Comparison of ENCODE assay signal across 18 cellular contexts in genomic region chr1:2163205-2163604, GRCh38. TPM values are rescaled to one million over a fixed set of nuclear protein-coding genes. Genes with fewer than 3 reads are reported as not detected.
DNase-seq lines count a peak whose midpoint lies in the region; ATAC-seq and TF ChIP-seq lines count a peak whose summit lies in the region.
"Had no signal": no experiment of that assay in that cellular context is flagged by ENCODE, and none has a peak within 500 bp of the region (broad histone marks: within the 10 kb centered on the region; RNA-seq: fewer than 3 reads in every experiment).

No MANE protein-coding gene starts in this region.

- DNase-seq in BE2C: no peak
- DNase-seq in ELF-1 (ENCODE audit: low read depth, low spot score): peak; percentile 36
- peak; percentile 43 for DNase-seq in WERI-Rb-1
- no peak for DNase-seq in fibroblast of villous mesenchyme (ENCODE audit: low read depth)
- no peak for DNase-seq in dorsolateral prefrontal cortex
- no peak for DNase-seq in G401 (ENCODE audit: low spot score)
- no peak for DNase-seq in HuH-7 (ENCODE audit: low spot score)
- DNase-seq: activated CD4-positive, alpha-beta T cell treated with anti-CD3 and anti-CD28 coated beads, Interleukin-2, amount 50 U/mL, for 48 hours; caudate nucleus; effector CD4-positive, alpha-beta T cell; heart left ventricle; mesenchymal stem cell; NCI-H187 treated with DMSO at 0.1 percent for 48 hours; NCI-H345; spleen; SW 1271 had no signal

- no peak overlapping the region for H3K27ac ChIP-seq in WERI-Rb-1
- H3K27ac ChIP-seq in dorsolateral prefrontal cortex: peak overlapping the region in 1 of 59 donors; percentile 14
- H3K27ac ChIP-seq: heart left ventricle, spleen, suprapubic skin had no signal

- intact Hi-C loops in dorsolateral prefrontal cortex (cut with DNase I): no loop called here

- no peak overlapping the region for H3K4me3 ChIP-seq in BE2C (ENCODE audit: low read depth, low read length)
- H3K4me3 ChIP-seq in WERI-Rb-1 (ENCODE audit: low read depth, low read length): no peak overlapping the region
- H3K4me3 ChIP-seq in fibroblast of villous mesenchyme (ENCODE audit: low read depth, low read length): no peak overlapping the region
- no peak overlapping the region for H3K4me3 ChIP-seq in dorsolateral prefrontal cortex
- H3K4me3 ChIP-seq: heart left ventricle, spleen, suprapubic skin had no signal

- ATAC-seq in GM21447 (IDR thresholded peaks at IDR 0.05; ENCODE audit: unreplicated experiment): no peak

- H3K4me1 ChIP-seq in BE2C: no peaks in the 10 kb centered on the region
- H3K4me1 ChIP-seq: suprapubic skin had no signal

- no peaks in the 10 kb centered on the region; the same call in 1 of the 2 replicates for H3K9me3 ChIP-seq in BE2C
- H3K9me3 ChIP-seq in WERI-Rb-1 (ENCODE audit: severe bottlenecking): no peaks in the 10 kb centered on the region
- H3K9me3 ChIP-seq: heart left ventricle, suprapubic skin had no signal

- TF ChIP-seq CTCF in BE2C (IDR thresholded peaks at IDR 0.05; ENCODE audit: low read depth, low read length) (peak; percentile 26), WERI-Rb-1 (IDR thresholded peaks at IDR 0.05; ENCODE audit: low read depth, low read length) (peak; percentile 46; the same call in 1 of the 2 replicates), fibroblast of villous mesenchyme (IDR thresholded peaks at IDR 0.05; ENCODE audit: insufficient read depth, low read depth, low read length) (peak; percentile 19), dorsolateral prefrontal cortex (IDR thresholded peaks at IDR 0.05 in 54 of 56, conservative IDR thresholded peaks at IDR 0.05 in 2 of 56; ENCODE audit: low read depth in 1 of 56, partially characterized antibody in 56 of 56) (no peak)

- H3K27me3 ChIP-seq in BE2C (no peaks in the 10 kb centered on the region), WERI-Rb-1 (ENCODE audit: insufficient read depth, low read depth, severe bottlenecking) (no peaks in the 10 kb centered on the region), dorsolateral prefrontal cortex (no peaks in the 10 kb centered on the region)
- H3K27me3 ChIP-seq: heart left ventricle, spleen, suprapubic skin had no signal

- in situ Hi-C loops in G401 (cut with HindIII; ENCODE audit: low sequenced_read_pairs): no loop called here

- H3K36me3 ChIP-seq in BE2C (no peaks in the 10 kb centered on the region), WERI-Rb-1 (peaks cover 13% of the 10 kb centered on the region)
- H3K36me3 ChIP-seq: heart left ventricle had no signal

RNA-seq across cellular contexts. Expression of gene FAAP20, which starts 31.4 kb away (rescaled TPM):
- polyA plus RNA-seq in BE2C (2012; ENCODE audit: insufficient read depth, insufficient read length, low read depth): 37.3 TPM
- total RNA-seq in fibroblast of villous mesenchyme (20.7 and 30.3 TPM in 2 replicates), dorsolateral prefrontal cortex (10 to 100 TPM; 21.8 to 56.4 (median 36.0) TPM)
- total RNA-seq in G401 (2014; rRNA removed; shearing (Covaris generic)): 79.9 and 105 TPM in 2 replicates

Comparison
In these comparisons a context has a peak if more than half of its experiments do, and no peak if none do; other contexts are left out.
1. DNase-seq: peak in ELF-1 (single experiment) and WERI-Rb-1 (single experiment); none in BE2C (single experiment), fibroblast of villous mesenchyme (single experiment), dorsolateral prefrontal cortex (0 of 10), G401 (single experiment) and HuH-7 (single experiment).
2. CTCF ChIP-seq: peak in BE2C (single experiment), WERI-Rb-1 (single experiment) and fibroblast of villous mesenchyme (single experiment); none in dorsolateral prefrontal cortex (0 of 56).